ENCODE assay signal across 8 cellular contexts in the genomic region with DNA sequence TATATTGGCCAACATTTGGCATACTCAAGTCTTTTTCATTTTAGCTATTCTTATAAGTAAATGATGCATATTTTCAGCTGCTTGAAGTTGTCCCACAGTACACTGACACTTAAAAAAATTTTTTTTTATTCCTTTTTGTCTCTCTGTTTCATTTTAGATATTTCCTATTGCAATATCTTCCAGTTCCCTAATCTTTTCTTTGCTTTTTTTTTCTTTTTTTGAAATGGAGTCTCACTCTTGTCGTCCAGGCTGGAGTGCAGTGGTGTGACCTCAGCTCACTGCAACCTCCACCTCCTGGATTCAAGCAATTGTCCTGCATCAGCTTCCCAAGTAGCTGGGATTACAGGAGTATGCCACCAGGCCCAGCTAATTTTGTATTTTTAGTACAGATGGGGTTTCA.
"Had no signal": no experiment of that assay in that cellular context is flagged by ENCODE, and none has a peak within 500 bp of the region (broad histone marks: within the 10 kb centered on the region; RNA-seq: fewer than 3 reads in every experiment).

No MANE protein-coding gene starts in this region.

- DNase-seq: H9, HCEC 1CT, HFFc6, KG1 had no signal

- H3K4me3 ChIP-seq: GM23338, K562 had no signal

- H3K27ac ChIP-seq: HL-60 had no signal

- H3K27ac Mint-ChIP-seq: GM23338, H9, HFFc6 had no signal

- H3K9me3 Mint-ChIP-seq: H9, HFFc6 had no signal

- ATAC-seq: GM23338, HepG2, K562 had no signal

- H3K4me2 ChIP-seq: GM23338 had no signal

- H3K4me3 Mint-ChIP-seq: GM23338, H9, HFFc6 had no signal

- H2AFZ ChIP-seq: GM23338 had no signal
